ENCODE assay signal across 1 cellular context in the genomic region with DNA sequence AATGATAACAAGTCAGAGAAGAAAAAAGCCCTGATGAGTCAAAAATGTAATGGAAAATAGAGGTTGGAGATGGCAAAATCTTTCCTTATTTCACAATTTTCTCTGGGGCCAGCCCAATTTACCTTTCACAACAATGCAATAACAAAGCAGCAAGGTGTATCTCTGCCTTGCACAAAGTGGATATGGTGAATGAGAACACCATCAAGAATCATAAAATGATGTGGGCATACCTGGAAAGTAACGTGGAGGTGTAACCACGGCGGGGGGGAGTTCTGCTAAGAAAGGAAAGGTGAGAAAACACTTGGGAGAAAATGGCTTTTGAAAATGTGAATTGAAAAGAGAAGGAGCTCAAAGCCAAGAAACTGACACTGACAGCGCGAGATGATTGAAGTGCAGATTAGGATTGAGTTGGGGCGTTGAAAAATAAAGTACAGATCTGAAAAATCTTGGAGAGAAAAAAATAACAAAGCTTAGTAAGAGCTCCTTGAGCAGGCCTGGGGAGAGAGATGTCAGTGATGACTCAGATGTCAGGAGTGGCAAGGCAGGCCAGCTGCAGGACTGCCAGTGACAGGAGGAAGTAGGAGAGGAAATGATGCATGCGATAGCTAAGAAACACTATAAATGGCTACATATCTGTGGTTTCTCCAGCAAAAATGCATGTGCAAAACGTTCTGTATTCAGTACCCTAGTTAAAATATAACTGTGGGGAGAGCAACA.
TF ChIP-seq lines count a peak whose summit lies in the region.

No MANE protein-coding gene starts in this region.

TF ChIP-seq in K562, 482 proteins besides CTCF, POLR2A, EP300 and RAD21 (continued from another document and continues in another):
- TF ChIP-seq, protein P1, sequence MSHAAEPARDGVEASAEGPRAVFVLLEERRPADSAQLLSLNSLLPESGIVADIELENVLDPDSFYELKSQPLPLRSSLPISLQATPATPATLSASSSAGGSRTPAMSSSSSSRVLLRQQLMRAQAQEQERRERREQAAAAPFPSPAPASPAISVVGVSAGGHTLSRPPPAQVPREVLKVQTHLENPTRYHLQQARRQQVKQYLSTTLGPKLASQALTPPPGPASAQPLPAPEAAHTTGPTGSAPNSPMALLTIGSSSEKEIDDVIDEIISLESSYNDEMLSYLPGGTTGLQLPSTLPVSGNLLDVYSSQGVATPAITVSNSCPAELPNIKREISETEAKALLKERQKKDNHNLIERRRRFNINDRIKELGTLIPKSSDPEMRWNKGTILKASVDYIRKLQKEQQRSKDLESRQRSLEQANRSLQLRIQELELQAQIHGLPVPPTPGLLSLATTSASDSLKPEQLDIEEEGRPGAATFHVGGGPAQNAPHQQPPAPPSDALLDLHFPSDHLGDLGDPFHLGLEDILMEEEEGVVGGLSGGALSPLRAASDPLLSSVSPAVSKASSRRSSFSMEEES (CRISPR knock-in tag; IDR thresholded peaks at IDR 0.05): no peak
- TF ChIP-seq CBFB (CRISPR knock-in tag; IDR thresholded peaks at IDR 0.05) (no peak), ZNF77 (CRISPR knock-in tag; IDR thresholded peaks at IDR 0.05) (no peak), CBX3 (IDR thresholded peaks at IDR 0.05; ENCODE audit: borderline replicate concordance in 1 of 2, low read length in 2 of 2) (peak in 1 of 2 experiments; percentile 87; a peak in 2 of 3 replicates), BRF2 (IDR thresholded peaks at IDR 0.05; ENCODE audit: borderline replicate concordance, insufficient read depth, insufficient read length) (no peak), HNRNPLL (IDR thresholded peaks at IDR 0.05; ENCODE audit: low read depth, low read length, poor library complexity, severe bottlenecking) (no peak), ZNF57 (CRISPR knock-in tag; IDR thresholded peaks at IDR 0.05) (no peak), TFAM (CRISPR knock-in tag; conservative IDR thresholded peaks at IDR 0.05) (no peak), BRD4 (IDR thresholded peaks at IDR 0.05) (0 out of 2 replicates have a peak, but pooled peaks have one; percentile 16), FOXM1 (IDR thresholded peaks at IDR 0.05; ENCODE audit: low read depth) (peak; percentile 64), FOXM1 (CRISPR knock-in tag; IDR thresholded peaks at IDR 0.05; ENCODE audit: low read depth) (no peak), MNT (conservative IDR thresholded peaks at IDR 0.05) (peak; percentile 63 to 85), ZHX1 (conservative IDR thresholded peaks at IDR 0.05; ENCODE audit: low read length) (no peak), ZNF778 (CRISPR knock-in tag; IDR thresholded peaks at IDR 0.05) (no peak), MEF2A (IDR thresholded peaks at IDR 0.05; ENCODE audit: control insufficient read depth, low read depth, low read length) (peak; percentile 90), CHCHD3 (CRISPR knock-in tag; IDR thresholded peaks at IDR 0.05) (no peak), PYGO2 (tag; IDR thresholded peaks at IDR 0.05) (0 out of 2 replicates have a peak, but pooled peaks have one; percentile 35), RBM39 (optimal IDR thresholded peaks at IDR 0.05; ENCODE audit: low read depth, low read length) (no peak), KLF13 (tag; IDR thresholded peaks at IDR 0.05; ENCODE audit: borderline replicate concordance, low read depth) (no peak), MITF (IDR thresholded peaks at IDR 0.05) (peak; percentile 95), ETV5 (CRISPR knock-in tag; IDR thresholded peaks at IDR 0.05; ENCODE audit: low read depth) (peak; percentile 93), HNRNPH1 (optimal IDR thresholded peaks at IDR 0.05; ENCODE audit: low read depth, low read length) (no peak), CSDE1 (IDR thresholded peaks at IDR 0.05) (no peak), LCOR (CRISPR knock-in tag; IDR thresholded peaks at IDR 0.05) (peak; percentile 63; the same call in 1 of the 2 replicates), RBM34 (IDR thresholded peaks at IDR 0.05; ENCODE audit: borderline replicate concordance, insufficient read depth, low read length) (no peak), NFYB (IDR thresholded peaks at IDR 0.05; ENCODE audit: extremely low read depth, insufficient read length) (no peak), RNF2 (IDR thresholded peaks at IDR 0.05) (peak; percentile 82), MAZ (CRISPR knock-in tag; conservative IDR thresholded peaks at IDR 0.05 in 1 of 2, IDR thresholded peaks at IDR 0.05 in 1 of 2) (no peak)
- TF ChIP-seq, protein P2, sequence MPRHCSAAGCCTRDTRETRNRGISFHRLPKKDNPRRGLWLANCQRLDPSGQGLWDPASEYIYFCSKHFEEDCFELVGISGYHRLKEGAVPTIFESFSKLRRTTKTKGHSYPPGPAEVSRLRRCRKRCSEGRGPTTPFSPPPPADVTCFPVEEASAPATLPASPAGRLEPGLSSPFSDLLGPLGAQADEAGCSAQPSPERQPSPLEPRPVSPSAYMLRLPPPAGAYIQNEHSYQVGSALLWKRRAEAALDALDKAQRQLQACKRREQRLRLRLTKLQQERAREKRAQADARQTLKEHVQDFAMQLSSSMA (CRISPR knock-in tag; IDR thresholded peaks at IDR 0.05): no peak
- TF ChIP-seq, protein P3, sequence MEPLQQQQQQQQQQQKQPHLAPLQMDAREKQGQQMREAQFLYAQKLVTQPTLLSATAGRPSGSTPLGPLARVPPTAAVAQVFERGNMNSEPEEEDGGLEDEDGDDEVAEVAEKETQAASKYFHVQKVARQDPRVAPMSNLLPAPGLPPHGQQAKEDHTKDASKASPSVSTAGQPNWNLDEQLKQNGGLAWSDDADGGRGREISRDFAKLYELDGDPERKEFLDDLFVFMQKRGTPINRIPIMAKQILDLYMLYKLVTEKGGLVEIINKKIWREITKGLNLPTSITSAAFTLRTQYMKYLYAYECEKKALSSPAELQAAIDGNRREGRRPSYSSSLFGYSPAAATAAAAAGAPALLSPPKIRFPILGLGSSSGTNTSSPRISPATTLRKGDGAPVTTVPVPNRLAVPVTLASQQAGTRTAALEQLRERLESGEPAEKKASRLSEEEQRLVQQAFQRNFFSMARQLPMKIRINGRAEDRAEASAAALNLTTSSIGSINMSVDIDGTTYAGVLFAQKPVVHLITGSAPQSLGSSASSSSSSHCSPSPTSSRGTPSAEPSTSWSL (CRISPR knock-in tag; IDR thresholded peaks at IDR 0.05; ENCODE audit: borderline replicate concordance): no peak
- TF ChIP-seq, protein P4, sequence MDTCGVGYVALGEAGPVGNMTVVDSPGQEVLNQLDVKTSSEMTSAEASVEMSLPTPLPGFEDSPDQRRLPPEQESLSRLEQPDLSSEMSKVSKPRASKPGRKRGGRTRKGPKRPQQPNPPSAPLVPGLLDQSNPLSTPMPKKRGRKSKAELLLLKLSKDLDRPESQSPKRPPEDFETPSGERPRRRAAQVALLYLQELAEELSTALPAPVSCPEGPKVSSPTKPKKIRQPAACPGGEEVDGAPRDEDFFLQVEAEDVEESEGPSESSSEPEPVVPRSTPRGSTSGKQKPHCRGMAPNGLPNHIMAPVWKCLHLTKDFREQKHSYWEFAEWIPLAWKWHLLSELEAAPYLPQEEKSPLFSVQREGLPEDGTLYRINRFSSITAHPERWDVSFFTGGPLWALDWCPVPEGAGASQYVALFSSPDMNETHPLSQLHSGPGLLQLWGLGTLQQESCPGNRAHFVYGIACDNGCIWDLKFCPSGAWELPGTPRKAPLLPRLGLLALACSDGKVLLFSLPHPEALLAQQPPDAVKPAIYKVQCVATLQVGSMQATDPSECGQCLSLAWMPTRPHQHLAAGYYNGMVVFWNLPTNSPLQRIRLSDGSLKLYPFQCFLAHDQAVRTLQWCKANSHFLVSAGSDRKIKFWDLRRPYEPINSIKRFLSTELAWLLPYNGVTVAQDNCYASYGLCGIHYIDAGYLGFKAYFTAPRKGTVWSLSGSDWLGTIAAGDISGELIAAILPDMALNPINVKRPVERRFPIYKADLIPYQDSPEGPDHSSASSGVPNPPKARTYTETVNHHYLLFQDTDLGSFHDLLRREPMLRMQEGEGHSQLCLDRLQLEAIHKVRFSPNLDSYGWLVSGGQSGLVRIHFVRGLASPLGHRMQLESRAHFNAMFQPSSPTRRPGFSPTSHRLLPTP (IDR thresholded peaks at IDR 0.05; ENCODE audit: borderline replicate concordance, extremely low read depth, insufficient read length): no peak
- TF ChIP-seq, protein P5, sequence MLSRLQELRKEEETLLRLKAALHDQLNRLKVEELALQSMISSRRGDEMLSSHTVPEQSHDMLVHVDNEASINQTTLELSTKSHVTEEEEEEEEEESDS (CRISPR knock-in tag; IDR thresholded peaks at IDR 0.05): no peak
- TF ChIP-seq, protein P6, sequence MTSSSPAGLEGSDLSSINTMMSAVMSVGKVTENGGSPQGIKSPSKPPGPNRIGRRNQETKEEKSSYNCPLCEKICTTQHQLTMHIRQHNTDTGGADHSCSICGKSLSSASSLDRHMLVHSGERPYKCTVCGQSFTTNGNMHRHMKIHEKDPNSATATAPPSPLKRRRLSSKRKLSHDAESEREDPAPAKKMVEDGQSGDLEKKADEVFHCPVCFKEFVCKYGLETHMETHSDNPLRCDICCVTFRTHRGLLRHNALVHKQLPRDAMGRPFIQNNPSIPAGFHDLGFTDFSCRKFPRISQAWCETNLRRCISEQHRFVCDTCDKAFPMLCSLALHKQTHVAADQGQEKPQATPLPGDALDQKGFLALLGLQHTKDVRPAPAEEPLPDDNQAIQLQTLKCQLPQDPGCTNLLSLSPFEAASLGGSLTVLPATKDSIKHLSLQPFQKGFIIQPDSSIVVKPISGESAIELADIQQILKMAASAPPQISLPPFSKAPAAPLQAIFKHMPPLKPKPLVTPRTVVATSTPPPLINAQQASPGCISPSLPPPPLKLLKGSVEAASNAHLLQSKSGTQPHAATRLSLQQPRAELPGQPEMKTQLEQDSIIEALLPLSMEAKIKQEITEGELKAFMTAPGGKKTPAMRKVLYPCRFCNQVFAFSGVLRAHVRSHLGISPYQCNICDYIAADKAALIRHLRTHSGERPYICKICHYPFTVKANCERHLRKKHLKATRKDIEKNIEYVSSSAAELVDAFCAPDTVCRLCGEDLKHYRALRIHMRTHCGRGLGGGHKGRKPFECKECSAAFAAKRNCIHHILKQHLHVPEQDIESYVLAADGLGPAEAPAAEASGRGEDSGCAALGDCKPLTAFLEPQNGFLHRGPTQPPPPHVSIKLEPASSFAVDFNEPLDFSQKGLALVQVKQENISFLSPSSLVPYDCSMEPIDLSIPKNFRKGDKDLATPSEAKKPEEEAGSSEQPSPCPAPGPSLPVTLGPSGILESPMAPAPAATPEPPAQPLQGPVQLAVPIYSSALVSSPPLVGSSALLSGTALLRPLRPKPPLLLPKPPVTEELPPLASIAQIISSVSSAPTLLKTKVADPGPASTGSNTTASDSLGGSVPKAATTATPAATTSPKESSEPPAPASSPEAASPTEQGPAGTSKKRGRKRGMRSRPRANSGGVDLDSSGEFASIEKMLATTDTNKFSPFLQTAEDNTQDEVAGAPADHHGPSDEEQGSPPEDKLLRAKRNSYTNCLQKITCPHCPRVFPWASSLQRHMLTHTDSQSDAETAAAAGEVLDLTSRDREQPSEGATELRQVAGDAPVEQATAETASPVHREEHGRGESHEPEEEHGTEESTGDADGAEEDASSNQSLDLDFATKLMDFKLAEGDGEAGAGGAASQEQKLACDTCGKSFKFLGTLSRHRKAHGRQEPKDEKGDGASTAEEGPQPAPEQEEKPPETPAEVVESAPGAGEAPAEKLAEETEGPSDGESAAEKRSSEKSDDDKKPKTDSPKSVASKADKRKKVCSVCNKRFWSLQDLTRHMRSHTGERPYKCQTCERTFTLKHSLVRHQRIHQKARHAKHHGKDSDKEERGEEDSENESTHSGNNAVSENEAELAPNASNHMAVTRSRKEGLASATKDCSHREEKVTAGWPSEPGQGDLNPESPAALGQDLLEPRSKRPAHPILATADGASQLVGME (CRISPR knock-in tag; IDR thresholded peaks at IDR 0.05): no peak
